Comparison of ENCODE assay signal across 1 cellular context in the genomic region with DNA sequence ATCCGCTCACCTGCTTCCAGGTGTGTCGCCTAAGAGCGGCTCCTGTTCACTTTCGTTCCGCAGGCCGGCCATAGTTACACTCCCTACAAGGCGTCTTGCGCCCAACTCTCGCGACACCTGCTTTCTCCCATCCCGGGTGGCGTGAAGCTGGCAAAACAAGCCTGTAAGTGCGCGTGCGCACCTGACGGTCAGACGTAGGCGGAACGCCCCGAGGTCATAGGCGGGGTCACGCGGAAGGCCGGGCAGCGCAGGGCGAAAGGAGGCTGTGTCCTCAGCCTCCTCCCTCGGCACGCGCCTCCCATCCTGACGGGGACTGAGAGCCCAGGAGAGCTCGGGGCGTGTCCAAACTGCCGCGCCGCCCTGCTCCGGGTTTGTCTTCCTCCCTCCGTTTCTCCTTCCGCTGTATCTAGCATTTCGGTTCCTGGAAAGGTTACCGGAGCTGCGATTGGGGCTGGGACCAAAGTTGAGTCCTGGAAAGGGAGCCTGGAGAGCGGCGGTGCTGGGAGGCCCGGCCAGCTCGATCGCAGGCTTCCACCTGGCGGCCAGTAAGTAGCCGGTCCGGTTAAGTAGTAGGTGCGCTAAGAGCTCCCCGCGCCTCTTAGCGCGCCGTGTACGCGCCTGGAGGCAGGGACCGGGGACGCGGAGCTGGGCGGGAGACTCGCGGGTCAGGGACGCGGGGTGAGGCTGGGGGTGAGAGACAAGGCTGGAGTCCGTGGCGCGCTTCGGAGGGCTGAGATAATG.
TF ChIP-seq lines count a peak whose summit lies in the region.

A gene (plus strand): TSS at position 345 of the 741 bp plus-strand sequence. CDS start 17,550 bp downstream, outside the sequence.
A gene with protein sequence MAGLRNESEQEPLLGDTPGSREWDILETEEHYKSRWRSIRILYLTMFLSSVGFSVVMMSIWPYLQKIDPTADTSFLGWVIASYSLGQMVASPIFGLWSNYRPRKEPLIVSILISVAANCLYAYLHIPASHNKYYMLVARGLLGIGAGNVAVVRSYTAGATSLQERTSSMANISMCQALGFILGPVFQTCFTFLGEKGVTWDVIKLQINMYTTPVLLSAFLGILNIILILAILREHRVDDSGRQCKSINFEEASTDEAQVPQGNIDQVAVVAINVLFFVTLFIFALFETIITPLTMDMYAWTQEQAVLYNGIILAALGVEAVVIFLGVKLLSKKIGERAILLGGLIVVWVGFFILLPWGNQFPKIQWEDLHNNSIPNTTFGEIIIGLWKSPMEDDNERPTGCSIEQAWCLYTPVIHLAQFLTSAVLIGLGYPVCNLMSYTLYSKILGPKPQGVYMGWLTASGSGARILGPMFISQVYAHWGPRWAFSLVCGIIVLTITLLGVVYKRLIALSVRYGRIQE (minus strand): TSS at position 112 of the 741 bp plus-strand sequence. CDS start 40 bp downstream, at position 72.

TF ChIP-seq in K562, 482 proteins besides CTCF, POLR2A, EP300 and RAD21 (continued from another document and continues in another):
- TF ChIP-seq, protein P1, sequence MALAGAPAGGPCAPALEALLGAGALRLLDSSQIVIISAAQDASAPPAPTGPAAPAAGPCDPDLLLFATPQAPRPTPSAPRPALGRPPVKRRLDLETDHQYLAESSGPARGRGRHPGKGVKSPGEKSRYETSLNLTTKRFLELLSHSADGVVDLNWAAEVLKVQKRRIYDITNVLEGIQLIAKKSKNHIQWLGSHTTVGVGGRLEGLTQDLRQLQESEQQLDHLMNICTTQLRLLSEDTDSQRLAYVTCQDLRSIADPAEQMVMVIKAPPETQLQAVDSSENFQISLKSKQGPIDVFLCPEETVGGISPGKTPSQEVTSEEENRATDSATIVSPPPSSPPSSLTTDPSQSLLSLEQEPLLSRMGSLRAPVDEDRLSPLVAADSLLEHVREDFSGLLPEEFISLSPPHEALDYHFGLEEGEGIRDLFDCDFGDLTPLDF (CRISPR knock-in tag; IDR thresholded peaks at IDR 0.05) = peak; percentile 42; the same call in 1 of the 2 replicates
- TF ChIP-seq FOXA3 (CRISPR knock-in tag; conservative IDR thresholded peaks at IDR 0.05 in 1 of 2, IDR thresholded peaks at IDR 0.05 in 1 of 2) (peak in 1 of 2 experiments; percentile 63; a peak in 1 of 4 replicates), ZNF165 (CRISPR knock-in tag; IDR thresholded peaks at IDR 0.05; ENCODE audit: borderline replicate concordance) (no peak), PCBP1 (IDR thresholded peaks at IDR 0.05; ENCODE audit: low read depth, low read length, poor library complexity, severe bottlenecking) (no peak), EGR1 (conservative IDR thresholded peaks at IDR 0.05) (peak; percentile 87), TARDBP (IDR thresholded peaks at IDR 0.05) (peak; percentile 44; the same call in 1 of the 2 replicates), MXI1 (IDR thresholded peaks at IDR 0.05; ENCODE audit: low read depth, low read length) (peak; percentile 70; the same call in 1 of the 2 replicates), NR2C2 (CRISPR knock-in tag; IDR thresholded peaks at IDR 0.05) (peak; percentile 95), NR2C2 (tag; IDR thresholded peaks at IDR 0.05) (peak; percentile 98), NCOA1 (IDR thresholded peaks at IDR 0.05; ENCODE audit: low read depth) (peak; percentile 57), ZNF224 (CRISPR knock-in tag; IDR thresholded peaks at IDR 0.05) (no peak), RFX7 (CRISPR knock-in tag; IDR thresholded peaks at IDR 0.05) (no peak), HNRNPK (IDR thresholded peaks at IDR 0.05; ENCODE audit: low read depth, low read length, poor library complexity, severe bottlenecking) (no peak), ZNF121 (CRISPR knock-in tag; conservative IDR thresholded peaks at IDR 0.05) (no peak), ZNF324 (CRISPR knock-in tag; IDR thresholded peaks at IDR 0.05) (0 out of 2 replicates have a peak, but pooled peaks have one; percentile 26), ETV5 (CRISPR knock-in tag; IDR thresholded peaks at IDR 0.05; ENCODE audit: low read depth) (peak; percentile 83), DIDO1 (tag; IDR thresholded peaks at IDR 0.05; ENCODE audit: low read depth) (peak; percentile 53), RBM22 (IDR thresholded peaks at IDR 0.05; ENCODE audit: low read depth, low read length, poor library complexity, severe bottlenecking) (peak; percentile 48), ZNF41 (CRISPR knock-in tag; conservative IDR thresholded peaks at IDR 0.05) (no peak), ARID2 (IDR thresholded peaks at IDR 0.05) (no peak), CHD1 (IDR thresholded peaks at IDR 0.05; ENCODE audit: low read length) (no peak), ZNF75A (CRISPR knock-in tag; IDR thresholded peaks at IDR 0.05) (no peak)
- TF ChIP-seq, protein P2, sequence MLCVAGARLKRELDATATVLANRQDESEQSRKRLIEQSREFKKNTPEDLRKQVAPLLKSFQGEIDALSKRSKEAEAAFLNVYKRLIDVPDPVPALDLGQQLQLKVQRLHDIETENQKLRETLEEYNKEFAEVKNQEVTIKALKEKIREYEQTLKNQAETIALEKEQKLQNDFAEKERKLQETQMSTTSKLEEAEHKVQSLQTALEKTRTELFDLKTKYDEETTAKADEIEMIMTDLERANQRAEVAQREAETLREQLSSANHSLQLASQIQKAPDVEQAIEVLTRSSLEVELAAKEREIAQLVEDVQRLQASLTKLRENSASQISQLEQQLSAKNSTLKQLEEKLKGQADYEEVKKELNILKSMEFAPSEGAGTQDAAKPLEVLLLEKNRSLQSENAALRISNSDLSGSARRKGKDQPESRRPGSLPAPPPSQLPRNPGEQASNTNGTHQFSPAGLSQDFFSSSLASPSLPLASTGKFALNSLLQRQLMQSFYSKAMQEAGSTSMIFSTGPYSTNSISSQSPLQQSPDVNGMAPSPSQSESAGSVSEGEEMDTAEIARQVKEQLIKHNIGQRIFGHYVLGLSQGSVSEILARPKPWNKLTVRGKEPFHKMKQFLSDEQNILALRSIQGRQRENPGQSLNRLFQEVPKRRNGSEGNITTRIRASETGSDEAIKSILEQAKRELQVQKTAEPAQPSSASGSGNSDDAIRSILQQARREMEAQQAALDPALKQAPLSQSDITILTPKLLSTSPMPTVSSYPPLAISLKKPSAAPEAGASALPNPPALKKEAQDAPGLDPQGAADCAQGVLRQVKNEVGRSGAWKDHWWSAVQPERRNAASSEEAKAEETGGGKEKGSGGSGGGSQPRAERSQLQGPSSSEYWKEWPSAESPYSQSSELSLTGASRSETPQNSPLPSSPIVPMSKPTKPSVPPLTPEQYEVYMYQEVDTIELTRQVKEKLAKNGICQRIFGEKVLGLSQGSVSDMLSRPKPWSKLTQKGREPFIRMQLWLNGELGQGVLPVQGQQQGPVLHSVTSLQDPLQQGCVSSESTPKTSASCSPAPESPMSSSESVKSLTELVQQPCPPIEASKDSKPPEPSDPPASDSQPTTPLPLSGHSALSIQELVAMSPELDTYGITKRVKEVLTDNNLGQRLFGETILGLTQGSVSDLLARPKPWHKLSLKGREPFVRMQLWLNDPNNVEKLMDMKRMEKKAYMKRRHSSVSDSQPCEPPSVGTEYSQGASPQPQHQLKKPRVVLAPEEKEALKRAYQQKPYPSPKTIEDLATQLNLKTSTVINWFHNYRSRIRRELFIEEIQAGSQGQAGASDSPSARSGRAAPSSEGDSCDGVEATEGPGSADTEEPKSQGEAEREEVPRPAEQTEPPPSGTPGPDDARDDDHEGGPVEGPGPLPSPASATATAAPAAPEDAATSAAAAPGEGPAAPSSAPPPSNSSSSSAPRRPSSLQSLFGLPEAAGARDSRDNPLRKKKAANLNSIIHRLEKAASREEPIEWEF (CRISPR knock-in tag; IDR thresholded peaks at IDR 0.05) = no peak
- TF ChIP-seq, protein P3, sequence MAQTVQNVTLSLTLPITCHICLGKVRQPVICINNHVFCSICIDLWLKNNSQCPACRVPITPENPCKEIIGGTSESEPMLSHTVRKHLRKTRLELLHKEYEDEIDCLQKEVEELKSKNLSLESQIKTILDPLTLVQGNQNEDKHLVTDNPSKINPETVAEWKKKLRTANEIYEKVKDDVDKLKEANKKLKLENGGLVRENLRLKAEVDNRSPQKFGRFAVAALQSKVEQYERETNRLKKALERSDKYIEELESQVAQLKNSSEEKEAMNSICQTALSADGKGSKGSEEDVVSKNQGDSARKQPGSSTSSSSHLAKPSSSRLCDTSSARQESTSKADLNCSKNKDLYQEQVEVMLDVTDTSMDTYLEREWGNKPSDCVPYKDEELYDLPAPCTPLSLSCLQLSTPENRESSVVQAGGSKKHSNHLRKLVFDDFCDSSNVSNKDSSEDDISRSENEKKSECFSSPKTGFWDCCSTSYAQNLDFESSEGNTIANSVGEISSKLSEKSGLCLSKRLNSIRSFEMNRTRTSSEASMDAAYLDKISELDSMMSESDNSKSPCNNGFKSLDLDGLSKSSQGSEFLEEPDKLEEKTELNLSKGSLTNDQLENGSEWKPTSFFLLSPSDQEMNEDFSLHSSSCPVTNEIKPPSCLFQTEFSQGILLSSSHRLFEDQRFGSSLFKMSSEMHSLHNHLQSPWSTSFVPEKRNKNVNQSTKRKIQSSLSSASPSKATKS (CRISPR knock-in tag; IDR thresholded peaks at IDR 0.05) = no peak
- TF ChIP-seq, protein P4, sequence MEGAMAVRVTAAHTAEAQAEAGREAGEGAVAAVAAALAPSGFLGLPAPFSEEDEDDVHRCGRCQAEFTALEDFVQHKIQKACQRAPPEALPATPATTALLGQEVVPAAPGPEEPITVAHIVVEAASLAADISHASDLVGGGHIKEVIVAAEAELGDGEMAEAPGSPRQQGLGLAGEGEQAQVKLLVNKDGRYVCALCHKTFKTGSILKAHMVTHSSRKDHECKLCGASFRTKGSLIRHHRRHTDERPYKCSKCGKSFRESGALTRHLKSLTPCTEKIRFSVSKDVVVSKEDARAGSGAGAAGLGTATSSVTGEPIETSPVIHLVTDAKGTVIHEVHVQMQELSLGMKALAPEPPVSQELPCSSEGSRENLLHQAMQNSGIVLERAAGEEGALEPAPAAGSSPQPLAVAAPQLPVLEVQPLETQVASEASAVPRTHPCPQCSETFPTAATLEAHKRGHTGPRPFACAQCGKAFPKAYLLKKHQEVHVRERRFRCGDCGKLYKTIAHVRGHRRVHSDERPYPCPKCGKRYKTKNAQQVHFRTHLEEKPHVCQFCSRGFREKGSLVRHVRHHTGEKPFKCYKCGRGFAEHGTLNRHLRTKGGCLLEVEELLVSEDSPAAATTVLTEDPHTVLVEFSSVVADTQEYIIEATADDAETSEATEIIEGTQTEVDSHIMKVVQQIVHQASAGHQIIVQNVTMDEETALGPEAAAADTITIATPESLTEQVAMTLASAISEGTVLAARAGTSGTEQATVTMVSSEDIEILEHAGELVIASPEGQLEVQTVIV (CRISPR knock-in tag; IDR thresholded peaks at IDR 0.05; ENCODE audit: borderline replicate concordance) = no peak
- TF ChIP-seq, protein P5, sequence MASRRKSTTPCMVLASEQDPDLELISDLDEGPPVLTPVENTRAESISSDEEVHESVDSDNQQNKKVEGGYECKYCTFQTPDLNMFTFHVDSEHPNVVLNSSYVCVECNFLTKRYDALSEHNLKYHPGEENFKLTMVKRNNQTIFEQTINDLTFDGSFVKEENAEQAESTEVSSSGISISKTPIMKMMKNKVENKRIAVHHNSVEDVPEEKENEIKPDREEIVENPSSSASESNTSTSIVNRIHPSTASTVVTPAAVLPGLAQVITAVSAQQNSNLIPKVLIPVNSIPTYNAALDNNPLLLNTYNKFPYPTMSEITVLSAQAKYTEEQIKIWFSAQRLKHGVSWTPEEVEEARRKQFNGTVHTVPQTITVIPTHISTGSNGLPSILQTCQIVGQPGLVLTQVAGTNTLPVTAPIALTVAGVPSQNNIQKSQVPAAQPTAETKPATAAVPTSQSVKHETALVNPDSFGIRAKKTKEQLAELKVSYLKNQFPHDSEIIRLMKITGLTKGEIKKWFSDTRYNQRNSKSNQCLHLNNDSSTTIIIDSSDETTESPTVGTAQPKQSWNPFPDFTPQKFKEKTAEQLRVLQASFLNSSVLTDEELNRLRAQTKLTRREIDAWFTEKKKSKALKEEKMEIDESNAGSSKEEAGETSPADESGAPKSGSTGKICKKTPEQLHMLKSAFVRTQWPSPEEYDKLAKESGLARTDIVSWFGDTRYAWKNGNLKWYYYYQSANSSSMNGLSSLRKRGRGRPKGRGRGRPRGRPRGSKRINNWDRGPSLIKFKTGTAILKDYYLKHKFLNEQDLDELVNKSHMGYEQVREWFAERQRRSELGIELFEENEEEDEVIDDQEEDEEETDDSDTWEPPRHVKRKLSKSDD (conservative IDR thresholded peaks at IDR 0.05; ENCODE audit: low read length) = 0 out of 2 replicates have a peak, but pooled peaks have one; percentile 35
- TF ChIP-seq, protein P6, sequence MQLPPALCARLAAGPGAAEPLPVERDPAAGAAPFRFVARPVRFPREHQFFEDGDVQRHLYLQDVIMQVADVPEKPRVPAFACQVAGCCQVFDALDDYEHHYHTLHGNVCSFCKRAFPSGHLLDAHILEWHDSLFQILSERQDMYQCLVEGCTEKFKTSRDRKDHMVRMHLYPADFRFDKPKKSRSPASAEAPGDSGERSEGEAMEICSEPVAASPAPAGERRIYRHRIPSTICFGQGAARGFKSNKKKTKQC (CRISPR knock-in tag; IDR thresholded peaks at IDR 0.05) = peak; percentile 91
- TF ChIP-seq, protein P7, sequence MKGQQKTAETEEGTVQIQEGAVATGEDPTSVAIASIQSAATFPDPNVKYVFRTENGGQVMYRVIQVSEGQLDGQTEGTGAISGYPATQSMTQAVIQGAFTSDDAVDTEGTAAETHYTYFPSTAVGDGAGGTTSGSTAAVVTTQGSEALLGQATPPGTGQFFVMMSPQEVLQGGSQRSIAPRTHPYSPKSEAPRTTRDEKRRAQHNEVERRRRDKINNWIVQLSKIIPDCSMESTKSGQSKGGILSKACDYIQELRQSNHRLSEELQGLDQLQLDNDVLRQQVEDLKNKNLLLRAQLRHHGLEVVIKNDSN (CRISPR knock-in tag; IDR thresholded peaks at IDR 0.05) = peak; percentile 90
- TF ChIP-seq, protein P8, sequence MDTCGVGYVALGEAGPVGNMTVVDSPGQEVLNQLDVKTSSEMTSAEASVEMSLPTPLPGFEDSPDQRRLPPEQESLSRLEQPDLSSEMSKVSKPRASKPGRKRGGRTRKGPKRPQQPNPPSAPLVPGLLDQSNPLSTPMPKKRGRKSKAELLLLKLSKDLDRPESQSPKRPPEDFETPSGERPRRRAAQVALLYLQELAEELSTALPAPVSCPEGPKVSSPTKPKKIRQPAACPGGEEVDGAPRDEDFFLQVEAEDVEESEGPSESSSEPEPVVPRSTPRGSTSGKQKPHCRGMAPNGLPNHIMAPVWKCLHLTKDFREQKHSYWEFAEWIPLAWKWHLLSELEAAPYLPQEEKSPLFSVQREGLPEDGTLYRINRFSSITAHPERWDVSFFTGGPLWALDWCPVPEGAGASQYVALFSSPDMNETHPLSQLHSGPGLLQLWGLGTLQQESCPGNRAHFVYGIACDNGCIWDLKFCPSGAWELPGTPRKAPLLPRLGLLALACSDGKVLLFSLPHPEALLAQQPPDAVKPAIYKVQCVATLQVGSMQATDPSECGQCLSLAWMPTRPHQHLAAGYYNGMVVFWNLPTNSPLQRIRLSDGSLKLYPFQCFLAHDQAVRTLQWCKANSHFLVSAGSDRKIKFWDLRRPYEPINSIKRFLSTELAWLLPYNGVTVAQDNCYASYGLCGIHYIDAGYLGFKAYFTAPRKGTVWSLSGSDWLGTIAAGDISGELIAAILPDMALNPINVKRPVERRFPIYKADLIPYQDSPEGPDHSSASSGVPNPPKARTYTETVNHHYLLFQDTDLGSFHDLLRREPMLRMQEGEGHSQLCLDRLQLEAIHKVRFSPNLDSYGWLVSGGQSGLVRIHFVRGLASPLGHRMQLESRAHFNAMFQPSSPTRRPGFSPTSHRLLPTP (IDR thresholded peaks at IDR 0.05; ENCODE audit: borderline replicate concordance, extremely low read depth, insufficient read length) = no peak
- TF ChIP-seq, protein P9, sequence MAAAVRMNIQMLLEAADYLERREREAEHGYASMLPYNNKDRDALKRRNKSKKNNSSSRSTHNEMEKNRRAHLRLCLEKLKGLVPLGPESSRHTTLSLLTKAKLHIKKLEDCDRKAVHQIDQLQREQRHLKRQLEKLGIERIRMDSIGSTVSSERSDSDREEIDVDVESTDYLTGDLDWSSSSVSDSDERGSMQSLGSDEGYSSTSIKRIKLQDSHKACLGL (CRISPR knock-in tag; IDR thresholded peaks at IDR 0.05; ENCODE audit: borderline replicate concordance, poor library complexity, severe bottlenecking) = no peak
